In genomic region chr3:120595788-120596115, GRCh38 we compare ENCODE assay signal across 8 cellular contexts. TPM values are rescaled to one million over a fixed set of nuclear protein-coding genes. Genes with fewer than 3 reads are reported as not detected.
A peak's percentile ranks its signal among the peaks of the same experiment; 100 is the strongest.
DNase-seq lines count a peak whose midpoint lies in the region; ATAC-seq, FAIRE-seq and TF ChIP-seq lines count a peak whose summit lies in the region.

No MANE protein-coding gene starts in this region.

- FAIRE-seq in K562 (lab: Jason Lieb, UNC): no peak

- in situ Hi-C loops in K562 (cut with MboI): no loop called here
- in situ Hi-C loops in transverse colon (cut with MboI; ENCODE audit: low pct_ligation_motif_present in 1 of 4, low pct_unique_long_range_greater_than_20kb in 1 of 4, low sequenced_read_pairs in 3 of 4): loop anchor here in 1 of 4 donors (25.0 kb wide), 1 partner anchor 142 kb away; the partner anchor contains the start of genes GTF2E1 and RABL3

- no peak for TF ChIP-seq EP300 in K562 (IDR thresholded peaks at IDR 0.05; ENCODE audit: low read length)
- no peak for TF ChIP-seq EP300 in transverse colon (IDR thresholded peaks at IDR 0.05; ENCODE audit: low read depth)

- H3K27ac ChIP-seq in K562 (ENCODE audit: extremely low read depth, low read depth, low read length) (peak overlapping the region; percentile 98), lower lobe of right lung (peak overlapping the region; percentile 95), transverse colon (peak overlapping the region; percentile 91 to 94 (median 92))

- peaks cover 36% of the 10 kb centered on the region for H3K79me2 ChIP-seq in K562 (ENCODE audit: control insufficient read depth, insufficient read depth, low read length)

- peak overlapping the region; percentile 90 for H2AFZ ChIP-seq in K562 (ENCODE audit: low read depth, low read length)

- H3K9me1 ChIP-seq in K562 (ENCODE audit: control insufficient read depth, insufficient read depth, low read length): no peaks in the 10 kb centered on the region

- TF ChIP-seq POLR2A in K562 (conservative IDR thresholded peaks at IDR 0.05) (no peak), transverse colon (IDR thresholded peaks at IDR 0.05) (no peak)

- no peaks in the 10 kb centered on the region for H3K36me3 Mint-ChIP-seq in activated naive CD4-positive, alpha-beta T cell treated with anti-CD3 and anti-CD28 coated beads, Interleukin-2, amount 50 U/mL, for 24 hours

- peaks cover 0 to 14% of the 10 kb centered on the region in 2 experiments; a peak in 3 of 5 replicates for H3K4me1 ChIP-seq in K562 (replicated peaks in 1 of 2; ENCODE audit: control insufficient read depth in 2 of 2, insufficient read depth in 2 of 2, low read length in 2 of 2)
- H3K4me1 ChIP-seq in lower lobe of right lung: peaks cover 44% of the 10 kb centered on the region
- peaks cover 9 to 44% (median 29%) of the 10 kb centered on the region in 4 donors for H3K4me1 ChIP-seq in transverse colon

- H3K4me2 ChIP-seq in K562 (ENCODE audit: insufficient read depth, low read length): peak overlapping the region; percentile 97

- POLR2A ChIA-PET in K562 (lab: Yijun Ruan, JAX): interaction anchor here (0.7 to 1.4 kb wide), 5 partner anchors 10 to 838 kb away, joined by 3 to 10 read pairs (median 5); no protein-coding TSS in a partner anchor

- no peak for TF ChIP-seq RAD21 in K562 (CRISPR knock-in tag; conservative IDR thresholded peaks at IDR 0.05 in 1 of 2, IDR thresholded peaks at IDR 0.05 in 1 of 2)

- H3K4me3 Mint-ChIP-seq in activated naive CD4-positive, alpha-beta T cell treated with anti-CD3 and anti-CD28 coated beads, Interleukin-2, amount 50 U/mL, for 24 hours: peak overlapping the region; percentile 93

- H3K4me3 ChIP-seq in K562: peak overlapping the region; percentile 88
- H3K4me3 ChIP-seq in lower lobe of right lung: peak overlapping the region; percentile 80
- peak overlapping the region; percentile 19 to 80 (median 70) for H3K4me3 ChIP-seq in transverse colon

- 0% methylated on average over 4 of the region's 4 CpGs for WGBS in K562 (ENCODE audit: insufficient coverage, low coverage, missing lambda C conversion rate)
- WGBS in transverse colon (ENCODE audit: low coverage in 1 of 2), 2 donors: 0 to 1% methylated on average over 4 of the region's 4 CpGs

- no peak for ATAC-seq in K562
- no peak for ATAC-seq in lower lobe of right lung

- H3K9me3 ChIP-seq in K562 (replicated peaks; ENCODE audit: control insufficient read depth, insufficient read depth, low read depth, low read length) (no peaks in the 10 kb centered on the region), lower lobe of right lung (no peaks in the 10 kb centered on the region), transverse colon (no peaks in the 10 kb centered on the region)

- H3K27me3 Mint-ChIP-seq in activated naive CD4-positive, alpha-beta T cell treated with anti-CD3 and anti-CD28 coated beads, Interleukin-2, amount 50 U/mL, for 24 hours: no peaks in the 10 kb centered on the region

- no peak for DNase-seq in activated naive CD4-positive, alpha-beta T cell treated with Interleukin-2 at 50 U/mL for 16 hours
- DNase-seq in K562 (ENCODE audit: extremely low read depth in 1 of 4, low spot score in 3 of 4): no peak
- no peak for DNase-seq in lower lobe of right lung
- DNase-seq in transverse colon: no peak
- DNase-seq in COLO829 (ENCODE audit: low spot score): no peak
- no peak for DNase-seq in SW480 (ENCODE audit: low spot score)
- DNase-seq in stimulated activated CD4-positive, alpha-beta T cell treated with anti-CD3 and anti-CD28 coated beads, Interleukin-2, amount 100 ng/mL, for 24 hours: no peak

- peaks cover 14% of the 10 kb centered on the region for H3K4me1 Mint-ChIP-seq in activated naive CD4-positive, alpha-beta T cell treated with anti-CD3 and anti-CD28 coated beads, Interleukin-2, amount 50 U/mL, for 24 hours

- H3K9ac ChIP-seq in K562 (ENCODE audit: insufficient read depth in 1 of 2, low read depth in 2 of 2, low read length in 2 of 2): peak overlapping the region; percentile 99 to 100

- intact Hi-C loops in K562 (cut with micrococcal nuclease) (no loop called here), lower lobe of right lung (cut with DNase I) (no loop called here), transverse colon (cut with DNase I; ENCODE audit: low total_unique reads) (no loop called here)

- TF ChIP-seq CTCF in K562 (IDR thresholded peaks at IDR 0.05 in 2 of 3, conservative IDR thresholded peaks at IDR 0.05 in 1 of 3; ENCODE audit: insufficient read depth in 2 of 3, low read depth in 1 of 3, low read length in 3 of 3) (no peak), lower lobe of right lung (IDR thresholded peaks at IDR 0.05) (no peak), transverse colon (IDR thresholded peaks at IDR 0.05) (no peak)

- TSS peak; percentile 65 for BruUV-seq in K562 (replicated peaks; lab: Mats Ljungman, UMichigan)

- H3K36me3 ChIP-seq in K562 (ENCODE audit: control insufficient read depth, insufficient read depth, low read length) (peaks cover 38% of the 10 kb centered on the region), lower lobe of right lung (peaks cover 28% of the 10 kb centered on the region), transverse colon (peaks cover 0 to 5% (median 0%) of the 10 kb centered on the region in 4 donors)

- H3K27me3 ChIP-seq in K562 (ENCODE audit: control insufficient read depth in 2 of 2, insufficient read depth in 2 of 2, low read length in 2 of 2): no peaks in the 10 kb centered on the region
- no peaks in the 10 kb centered on the region for H3K27me3 ChIP-seq in lower lobe of right lung (ENCODE audit: low read depth)
- H3K27me3 ChIP-seq in transverse colon: no peaks in the 10 kb centered on the region

- peak overlapping the region; percentile 96 for H3K27ac Mint-ChIP-seq in activated naive CD4-positive, alpha-beta T cell treated with anti-CD3 and anti-CD28 coated beads, Interleukin-2, amount 50 U/mL, for 24 hours

- CTCF ChIA-PET in K562 (lab: Yijun Ruan, JAX; ENCODE audit: low intra/inter-chr PET ratio): no interaction called here

- no peaks in the 10 kb centered on the region for H4K20me1 ChIP-seq in K562 (replicated peaks; ENCODE audit: control insufficient read depth, insufficient read depth, low read length)

- H3K9me3 Mint-ChIP-seq in activated naive CD4-positive, alpha-beta T cell treated with anti-CD3 and anti-CD28 coated beads, Interleukin-2, amount 50 U/mL, for 24 hours: no peaks in the 10 kb centered on the region

TF ChIP-seq in K562, 482 proteins besides CTCF, POLR2A, EP300 and RAD21 (continues in another document):
- TF ChIP-seq FOXP1 (CRISPR knock-in tag; IDR thresholded peaks at IDR 0.05) (no peak), GABPB1 (CRISPR knock-in tag; IDR thresholded peaks at IDR 0.05) (0 out of 2 replicates have a peak, but pooled peaks have one; percentile 11)

RNA-seq across cellular contexts. Expression of gene NDUFB4, which starts 0.4 kb away (rescaled TPM):
- 19.3 and 23.3 TPM in 2 replicates for total RNA-seq in K562 (2011; cell fraction: chromatin; rRNA removed; ENCODE audit: low replicate concordance)
- 30.1 and 30.4 TPM in 2 replicates for total RNA-seq in K562 (2011; cell fraction: nucleolus; rRNA removed)
- total RNA-seq in K562 (2011; cell fraction: nucleoplasm; rRNA removed): 35.7 and 56.3 TPM in 2 replicates
- 140 and 146 TPM in 2 replicates for total RNA-seq in K562 (2014; rRNA removed)
- 132 and 195 TPM in 2 replicates for total RNA-seq in K562 (2014; rRNA removed; fragmentation: Illumina TruSeq; extraction: Trizol)
- total RNA-seq in K562 (2015; rRNA removed; fragmentation: Illumina TruSeq; extraction: Trizol): 312 and 351 TPM in 2 replicates
- total RNA-seq in K562 (2021): 125 and 129 TPM in 2 replicates
- 124 and 135 TPM in 2 replicates for polyA plus RNA-seq in K562 (2011; rRNA removed)
- polyA plus RNA-seq in K562 (2011; cell fraction: cytosol; rRNA removed): 263 and 300 TPM in 2 replicates
- polyA plus RNA-seq in K562 (2011; cell fraction: nucleus; rRNA removed): 86.7 and 94.9 TPM in 2 replicates
- polyA plus RNA-seq in K562 (2012): 185 and 189 TPM in 2 replicates
- polyA plus RNA-seq in K562 (2014; fragmentation: Illumina TruSeq; extraction: Trizol): 210 and 237 TPM in 2 replicates
- 100 to 1,000 TPM; 560 to 670 TPM for polyA plus RNA-seq in K562 (2014; fragmentation: Nextera tagmentation; extraction: Ambion mirVana)
- 227 and 285 TPM in 2 replicates for polyA plus RNA-seq in K562 (2014; rRNA removed)
- polyA minus RNA-seq in K562 (2011; rRNA and poly(A)+ RNA removed): 69.5 and 81.5 TPM in 2 replicates
- 78.5 and 124 TPM in 2 replicates for polyA minus RNA-seq in K562 (2011; cell fraction: cytosol; rRNA and poly(A)+ RNA removed)
- 28.1 and 49.5 TPM in 2 replicates for polyA minus RNA-seq in K562 (2011; cell fraction: nucleus; rRNA and poly(A)+ RNA removed)
- total RNA-seq in lower lobe of right lung: 100 TPM
- 100 to 1,000 TPM in 1 of 4 donors, 10 to 100 TPM in 2, 1 to 10 TPM in 1; 9.6 to 129 (median 63.7) TPM for total RNA-seq in transverse colon
